ENCODE assay signal across 8 cellular contexts in genomic region chr12:124480469-124481256, GRCh38.
DNase-seq lines count a peak whose midpoint lies in the region; ATAC-seq and TF ChIP-seq lines count a peak whose summit lies in the region.

No MANE protein-coding gene starts in this region.

- TF ChIP-seq EP300 in transverse colon (IDR thresholded peaks at IDR 0.05; ENCODE audit: low read depth): no peak

- ATAC-seq in HG02852 (IDR thresholded peaks at IDR 0.05; ENCODE audit: unreplicated experiment): peak; percentile 77

- H3K36me3 ChIP-seq in transverse colon: peaks cover 0 to 8% (median 3%) of the 10 kb centered on the region in 4 donors

- no peaks in the 10 kb centered on the region for H3K9me3 ChIP-seq in transverse colon

- no peaks in the 10 kb centered on the region for H3K27me3 ChIP-seq in transverse colon

- no peak for TF ChIP-seq POLR2A in transverse colon (IDR thresholded peaks at IDR 0.05)

- H3K4me3 ChIP-seq in transverse colon: no peak overlapping the region

- DNase-seq in stimulated activated CD4-positive, alpha-beta T cell treated with anti-CD3 and anti-CD28 coated beads, Interleukin-12 subunit alpha, Interleukin-12 subunit beta, amount 100 ng/mL, for 48 hours (ENCODE audit: low read depth in 2 of 3, low spot score in 1 of 3): peak; percentile 26 to 46 (median 44)
- no peak for DNase-seq in stimulated activated CD4-positive, alpha-beta T cell treated with anti-CD3 and anti-CD28 coated beads, Interleukin-12 subunit alpha, Interleukin-12 subunit beta, amount 100 ng/mL, for 4 hours
- DNase-seq in NCI-H524 treated with DMSO at 0.1 percent for 48 hours (lab: John Stamatoyannopoulos, UW) (peak; percentile 82), left kidney (ENCODE audit: low read depth, low spot score) (peak; percentile 78), transverse colon (peak; percentile 70), activated gamma-delta T cell (lab: John Stamatoyannopoulos, UW) (no peak)

- in situ Hi-C loops in transverse colon (cut with MboI; ENCODE audit: low pct_ligation_motif_present in 1 of 4, low pct_unique_long_range_greater_than_20kb in 1 of 4, low sequenced_read_pairs in 3 of 4): no loop called here

- peak overlapping the region; percentile 33 for H3K27ac ChIP-seq in angular gyrus (ENCODE audit: low read depth, low read length)
- H3K27ac ChIP-seq in transverse colon: peak overlapping the region; percentile 29 to 68 (median 67)

- intact Hi-C loops in transverse colon (cut with DNase I; ENCODE audit: low total_unique reads): no loop called here

- WGBS in transverse colon (ENCODE audit: low coverage in 1 of 2), 2 donors: 26 to 60% methylated on average over 1 to 15 of the region's 15 CpGs

- peaks cover 15 to 25% (median 17%) of the 10 kb centered on the region in 4 donors for H3K4me1 ChIP-seq in transverse colon

- no peak for TF ChIP-seq CTCF in transverse colon (IDR thresholded peaks at IDR 0.05)

Comparison
In these comparisons a context has a peak if more than half of its experiments do, and no peak if none do; other contexts are left out.
1. DNase-seq: peak in stimulated activated CD4-positive, alpha-beta T cell treated with anti-CD3 and anti-CD28 coated beads, Interleukin-12 subunit alpha, Interleukin-12 subunit beta, amount 100 ng/mL, for 48 hours (3 of 3), NCI-H524 treated with DMSO at 0.1 percent for 48 hours (single experiment), left kidney (single experiment) and transverse colon (single experiment); none in stimulated activated CD4-positive, alpha-beta T cell treated with anti-CD3 and anti-CD28 coated beads, Interleukin-12 subunit alpha, Interleukin-12 subunit beta, amount 100 ng/mL, for 4 hours (single experiment) and activated gamma-delta T cell (single experiment).